ENCODE assay signal across 18 cellular contexts in genomic region chr2:201472411-201472810, GRCh38.
"Had no signal": no experiment of that assay in that cellular context is flagged by ENCODE, and none has a peak within 500 bp of the region (broad histone marks: within the 10 kb centered on the region; RNA-seq: fewer than 3 reads in every experiment).

No MANE protein-coding gene starts in this region.

- H3K27ac Mint-ChIP-seq: activated CD4-positive, alpha-beta T cell treated with anti-CD3 and anti-CD28 coated beads, Interleukin-2, amount 10 ng/mL, durations not matched to agents 7 days and 5 days; activated naive CD4-positive, alpha-beta T cell treated with anti-CD3 and anti-CD28 coated beads for 36 hours; endodermal cell; nephron; stimulated activated memory B cell treated with anti-CD40 and anti-IgM and Interleukin-4, amounts not matched to agents 10 μg/mL and 1 μg/mL and 100 μg/mL, for 72 hours had no signal

- DNase-seq: activated CD4-positive, alpha-beta T cell treated with anti-CD3 and anti-CD28 coated beads, Interleukin-2, amount 10 ng/mL, durations not matched to agents 7 days and 5 days; activated CD8-positive, alpha-beta memory T cell treated with anti-CD3 and anti-CD28 coated beads, Interleukin-2, amount 50 U/mL, for 4 hours; activated naive CD4-positive, alpha-beta T cell treated with anti-CD3 and anti-CD28 coated beads for 36 hours; activated T-cell treated with anti-CD3 and anti-CD28 coated beads, Interleukin-2, amount 50 U/mL, for 4 hours; central memory CD4-positive, alpha-beta T cell; colonic mucosa; endodermal cell; left cardiac atrium; mesendoderm; posterior cingulate gyrus; sigmoid colon; spleen; stimulated activated CD4-positive, alpha-beta T cell treated with anti-CD3 and anti-CD28 coated beads, Interleukin-4, amount 100 ng/mL, for 4 hours; upper lobe of left lung had no signal

- ATAC-seq: activated T-cell treated with anti-CD3 and anti-CD28 coated beads, Interleukin-2, amount 50 U/mL, for 4 hours; left cardiac atrium; stimulated activated memory B cell treated with anti-CD40 and anti-IgM and Interleukin-4, amounts not matched to agents 10 μg/mL and 1 μg/mL and 100 μg/mL, for 72 hours had no signal

- H3K4me1 ChIP-seq: colonic mucosa, sigmoid colon, upper lobe of left lung had no signal

- H3K27ac ChIP-seq: colonic mucosa, sigmoid colon, spleen, thoracic aorta, upper lobe of left lung had no signal

- H3K9me3 ChIP-seq: colonic mucosa, sigmoid colon, spleen, thoracic aorta, upper lobe of left lung had no signal

- H3K36me3 ChIP-seq: colonic mucosa had no signal

- H3K4me3 Mint-ChIP-seq: activated CD4-positive, alpha-beta T cell treated with anti-CD3 and anti-CD28 coated beads, Interleukin-2, amount 10 ng/mL, durations not matched to agents 7 days and 5 days; activated naive CD4-positive, alpha-beta T cell treated with anti-CD3 and anti-CD28 coated beads for 36 hours; activated T-cell treated with anti-CD3 and anti-CD28 coated beads, Interleukin-2, amount 50 U/mL, for 4 hours; endodermal cell; nephron; stimulated activated memory B cell treated with anti-CD40 and anti-IgM and Interleukin-4, amounts not matched to agents 10 μg/mL and 1 μg/mL and 100 μg/mL, for 72 hours had no signal

- H3K4me1 Mint-ChIP-seq: stimulated activated memory B cell treated with anti-CD40 and anti-IgM and Interleukin-4, amounts not matched to agents 10 μg/mL and 1 μg/mL and 100 μg/mL, for 72 hours had no signal

- H3K27me3 ChIP-seq: colonic mucosa, sigmoid colon, spleen, upper lobe of left lung had no signal

- H3K27me3 Mint-ChIP-seq: activated CD4-positive, alpha-beta T cell treated with anti-CD3 and anti-CD28 coated beads, Interleukin-2, amount 10 ng/mL, durations not matched to agents 7 days and 5 days; brain; stimulated activated memory B cell treated with anti-CD40 and anti-IgM and Interleukin-4, amounts not matched to agents 10 μg/mL and 1 μg/mL and 100 μg/mL, for 72 hours had no signal

- H3K9me3 Mint-ChIP-seq: activated CD4-positive, alpha-beta T cell treated with anti-CD3 and anti-CD28 coated beads, Interleukin-2, amount 10 ng/mL, durations not matched to agents 7 days and 5 days; activated naive CD4-positive, alpha-beta T cell treated with anti-CD3 and anti-CD28 coated beads for 36 hours; activated T-cell treated with anti-CD3 and anti-CD28 coated beads, Interleukin-2, amount 50 U/mL, for 4 hours; brain; endodermal cell; nephron; stimulated activated memory B cell treated with anti-CD40 and anti-IgM and Interleukin-4, amounts not matched to agents 10 μg/mL and 1 μg/mL and 100 μg/mL, for 72 hours had no signal

- H3K4me3 ChIP-seq: colonic mucosa, sigmoid colon, spleen, thoracic aorta, upper lobe of left lung had no signal
